In the genomic region with DNA sequence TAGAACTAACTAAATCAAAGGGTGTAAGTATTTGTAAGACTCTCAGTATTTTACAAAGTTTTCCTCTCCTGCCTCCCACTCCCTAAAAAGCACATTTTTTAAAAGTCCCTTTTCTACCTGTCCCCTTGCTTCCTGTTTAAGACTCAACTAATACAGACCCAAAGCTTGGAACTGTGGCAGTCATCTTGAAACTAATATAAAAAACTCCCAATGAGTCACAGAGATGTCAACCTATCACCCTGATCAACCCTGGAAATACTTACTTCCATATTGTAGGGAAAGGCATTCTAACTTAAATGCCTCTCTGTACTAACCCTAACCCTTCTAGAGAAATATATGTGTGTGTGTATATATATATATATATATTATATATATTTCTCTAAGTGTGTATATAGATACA, we compare ENCODE assay signal across 14 cellular contexts.
"Had no signal": no experiment of that assay in that cellular context is flagged by ENCODE, and none has a peak within 500 bp of the region (broad histone marks: within the 10 kb centered on the region; RNA-seq: fewer than 3 reads in every experiment).

No MANE protein-coding gene starts in this region.

- H3K4me1 Mint-ChIP-seq: activated CD4-positive, alpha-beta memory T cell treated with anti-CD3 and anti-CD28 coated beads, Interleukin-2, amount 10 ng/mL, durations not matched to agents 7 days and 5 days; activated naive CD4-positive, alpha-beta T cell treated with anti-CD3 and anti-CD28 coated beads, Interleukin-2, amount 10 ng/mL, durations not matched to agents 7 days and 5 days; naive thymus-derived CD4-positive, alpha-beta T cell had no signal

- H3K4me3 Mint-ChIP-seq: activated CD4-positive, alpha-beta memory T cell treated with anti-CD3 and anti-CD28 coated beads, Interleukin-2, amount 10 ng/mL, durations not matched to agents 7 days and 5 days; activated naive CD4-positive, alpha-beta T cell treated with anti-CD3 and anti-CD28 coated beads, Interleukin-2, amount 10 ng/mL, durations not matched to agents 7 days and 5 days; activated T-helper 1 cell treated with anti-CD3 and anti-CD28 coated beads, Interleukin-12 subunit alpha, Interleukin-12 subunit beta, Interleukin-2, Interleukin-4 antibody, amounts not matched to agents 30 ng/mL and 10 ng/mL and 1 ng/mL, durations not matched to agents 14 hours and 24 hours and 36 hours; naive thymus-derived CD4-positive, alpha-beta T cell had no signal

- H3K27ac Mint-ChIP-seq: activated CD4-positive, alpha-beta memory T cell treated with anti-CD3 and anti-CD28 coated beads, Interleukin-2, amount 10 ng/mL, durations not matched to agents 7 days and 5 days; activated naive CD4-positive, alpha-beta T cell treated with anti-CD3 and anti-CD28 coated beads, Interleukin-2, amount 10 ng/mL, durations not matched to agents 7 days and 5 days; activated T-helper 1 cell treated with anti-CD3 and anti-CD28 coated beads, Interleukin-12 subunit alpha, Interleukin-12 subunit beta, Interleukin-2, Interleukin-4 antibody, amounts not matched to agents 30 ng/mL and 10 ng/mL and 1 ng/mL, durations not matched to agents 14 hours and 24 hours and 36 hours; naive thymus-derived CD4-positive, alpha-beta T cell had no signal

- H3K27me3 Mint-ChIP-seq: activated CD4-positive, alpha-beta memory T cell treated with anti-CD3 and anti-CD28 coated beads, Interleukin-2, amount 10 ng/mL, durations not matched to agents 7 days and 5 days had no signal

- DNase-seq: activated CD4-positive, alpha-beta memory T cell treated with anti-CD3 and anti-CD28 coated beads, Interleukin-2, amount 10 ng/mL, durations not matched to agents 7 days and 5 days; activated CD4-positive, alpha-beta T cell treated with anti-CD3 and anti-CD28 coated beads for 1 hour; activated CD8-positive, alpha-beta memory T cell treated with anti-CD3 and anti-CD28 coated beads, Interleukin-2, amount 50 U/mL, for 48 hours; activated naive CD4-positive, alpha-beta T cell treated with anti-CD3 and anti-CD28 coated beads, Interleukin-2, amount 10 ng/mL, durations not matched to agents 7 days and 5 days; amniotic stem cell; body of pancreas; central memory CD4-positive, alpha-beta T cell; effector CD4-positive, alpha-beta T cell; heart left ventricle; naive thymus-derived CD4-positive, alpha-beta T cell; retina; T-helper 9 cell; transverse colon had no signal

- H3K36me3 Mint-ChIP-seq: activated naive CD4-positive, alpha-beta T cell treated with anti-CD3 and anti-CD28 coated beads, Interleukin-2, amount 10 ng/mL, durations not matched to agents 7 days and 5 days had no signal

- H3K9me3 Mint-ChIP-seq: activated CD4-positive, alpha-beta memory T cell treated with anti-CD3 and anti-CD28 coated beads, Interleukin-2, amount 10 ng/mL, durations not matched to agents 7 days and 5 days; activated naive CD4-positive, alpha-beta T cell treated with anti-CD3 and anti-CD28 coated beads, Interleukin-2, amount 10 ng/mL, durations not matched to agents 7 days and 5 days; activated T-helper 1 cell treated with anti-CD3 and anti-CD28 coated beads, Interleukin-12 subunit alpha, Interleukin-12 subunit beta, Interleukin-2, Interleukin-4 antibody, amounts not matched to agents 30 ng/mL and 10 ng/mL and 1 ng/mL, durations not matched to agents 14 hours and 24 hours and 36 hours had no signal

- ATAC-seq: body of pancreas; heart left ventricle; naive thymus-derived CD4-positive, alpha-beta T cell had no signal
